ENCODE assay signal across 1 cellular context in genomic region chrX:47093860-47094259, GRCh38.
TF ChIP-seq lines count a peak whose summit lies in the region.

No MANE protein-coding gene starts in this region.

TF ChIP-seq in HepG2, 621 proteins besides CTCF, POLR2A, EP300 and RAD21:
- TF ChIP-seq ZFP41 (CRISPR knock-in tag; IDR thresholded peaks at IDR 0.05; ENCODE audit: borderline replicate concordance) (no peak), ZNF614 (CRISPR knock-in tag; IDR thresholded peaks at IDR 0.05; ENCODE audit: borderline replicate concordance) (no peak), ZNF142 (CRISPR knock-in tag; IDR thresholded peaks at IDR 0.05) (no peak), RARA (CRISPR knock-in tag; IDR thresholded peaks at IDR 0.05) (no peak)
